Comparison of ENCODE assay signal across 13 cellular contexts in genomic region chr12:121453629-121454028, GRCh38.
"Had no signal": no experiment of that assay in that cellular context is flagged by ENCODE, and none has a peak within 500 bp of the region (broad histone marks: within the 10 kb centered on the region; RNA-seq: fewer than 3 reads in every experiment).

No MANE protein-coding gene starts in this region.

- H3K4me3 Mint-ChIP-seq: activated B cell treated with CpG ODN at 0.5 μM for 24 hours; activated CD4-positive, alpha-beta T cell treated with anti-CD3 and anti-CD28 coated beads, Interleukin-2, amount 10 ng/mL, durations not matched to agents 7 days and 5 days; activated naive CD4-positive, alpha-beta T cell treated with anti-CD3 and anti-CD28 coated beads, Interleukin-2, amount 10 ng/mL, durations not matched to agents 7 days and 5 days; natural killer cell; stimulated activated naive CD8-positive, alpha-beta T cell treated with anti-CD3 and anti-CD28 coated beads, Interleukin-15, Interleukin-2, amounts not matched to agents 100 ng/mL and 50 ng/mL, for 24 hours had no signal

- H3K9me3 ChIP-seq: left ventricle myocardium inferior, upper lobe of right lung had no signal

- H3K27me3 Mint-ChIP-seq: activated B cell treated with CpG ODN at 0.5 μM for 24 hours; activated CD4-positive, alpha-beta T cell treated with anti-CD3 and anti-CD28 coated beads, Interleukin-2, amount 10 ng/mL, durations not matched to agents 7 days and 5 days; activated naive CD4-positive, alpha-beta T cell treated with anti-CD3 and anti-CD28 coated beads, Interleukin-2, amount 10 ng/mL, durations not matched to agents 7 days and 5 days; progenitor cell of endocrine pancreas; stimulated activated naive CD8-positive, alpha-beta T cell treated with anti-CD3 and anti-CD28 coated beads, Interleukin-15, Interleukin-2, amounts not matched to agents 100 ng/mL and 50 ng/mL, for 24 hours had no signal

- ATAC-seq: natural killer cell had no signal

- DNase-seq: activated B cell treated with CpG ODN at 0.5 μM for 24 hours; activated CD4-positive, alpha-beta T cell treated with anti-CD3 and anti-CD28 coated beads, Interleukin-2, amount 10 ng/mL, durations not matched to agents 7 days and 5 days; activated naive CD4-positive, alpha-beta T cell treated with anti-CD3 and anti-CD28 coated beads, Interleukin-2, amount 10 ng/mL, durations not matched to agents 7 days and 5 days; left ventricle myocardium inferior; mesenchymal stem cell; natural killer cell; occipital lobe; stimulated activated CD4-positive, alpha-beta T cell treated with anti-CD3 and anti-CD28 coated beads, Interleukin-4, amount 100 ng/mL, for 4 hours; stimulated activated CD8-positive, alpha-beta memory T cell treated with anti-CD3 and anti-CD28 coated beads, Interleukin-4, amount 100 ng/mL, for 48 hours; T-helper 2 cell had no signal

- H3K36me3 Mint-ChIP-seq: natural killer cell had no signal

- H3K9me3 Mint-ChIP-seq: activated B cell treated with CpG ODN at 0.5 μM for 24 hours; activated CD4-positive, alpha-beta T cell treated with anti-CD3 and anti-CD28 coated beads, Interleukin-2, amount 10 ng/mL, durations not matched to agents 7 days and 5 days; activated naive CD4-positive, alpha-beta T cell treated with anti-CD3 and anti-CD28 coated beads, Interleukin-2, amount 10 ng/mL, durations not matched to agents 7 days and 5 days; natural killer cell; stimulated activated naive CD8-positive, alpha-beta T cell treated with anti-CD3 and anti-CD28 coated beads, Interleukin-15, Interleukin-2, amounts not matched to agents 100 ng/mL and 50 ng/mL, for 24 hours had no signal

- H3K27ac Mint-ChIP-seq: activated B cell treated with CpG ODN at 0.5 μM for 24 hours; activated CD4-positive, alpha-beta T cell treated with anti-CD3 and anti-CD28 coated beads, Interleukin-2, amount 10 ng/mL, durations not matched to agents 7 days and 5 days; activated naive CD4-positive, alpha-beta T cell treated with anti-CD3 and anti-CD28 coated beads, Interleukin-2, amount 10 ng/mL, durations not matched to agents 7 days and 5 days; progenitor cell of endocrine pancreas; stimulated activated naive CD8-positive, alpha-beta T cell treated with anti-CD3 and anti-CD28 coated beads, Interleukin-15, Interleukin-2, amounts not matched to agents 100 ng/mL and 50 ng/mL, for 24 hours had no signal
